In genomic region chr6:155351273-155352129, GRCh38 we compare ENCODE assay signal across 13 cellular contexts. TPM values are rescaled to one million over a fixed set of nuclear protein-coding genes. Genes with fewer than 3 reads are reported as not detected.
A peak's percentile ranks its signal among the peaks of the same experiment; 100 is the strongest.
DNase-seq lines count a peak whose midpoint lies in the region; ATAC-seq and TF ChIP-seq lines count a peak whose summit lies in the region.
"Had no signal": no experiment of that assay in that cellular context is flagged by ENCODE, and none has a peak within 500 bp of the region (broad histone marks: within the 10 kb centered on the region; RNA-seq: fewer than 3 reads in every experiment).

No MANE protein-coding gene starts in this region.

- DNase-seq in NCI-H2171 treated with DMSO at 0.1 percent for 48 hours (lab: John Stamatoyannopoulos, UW) (peak; percentile 1), NCI-H2171 (lab: John Stamatoyannopoulos, UW) (no peak), upper lobe of right lung (no peak), COLO829 (ENCODE audit: low spot score) (no peak), NCI-H1105 treated with DMSO at 0.1 percent for 48 hours (lab: John Stamatoyannopoulos, UW) (no peak)
- DNase-seq in stimulated activated CD4-positive, alpha-beta T cell treated with anti-CD3 and anti-CD28 coated beads, Interleukin-2, amount 100 ng/mL, for 48 hours, result no peak
- DNase-seq: 8988T, amniotic stem cell, DMS79 treated with DMSO at 0.1 percent for 48 hours, NCI-H774, T-helper 1 cell had no signal

- no peak overlapping the region for H3K4me3 ChIP-seq in upper lobe of right lung

- no peaks in the 10 kb centered on the region for H3K27me3 ChIP-seq in upper lobe of right lung

- H3K4me1 ChIP-seq in upper lobe of right lung, result no peaks in the 10 kb centered on the region

- no peaks in the 10 kb centered on the region for H3K36me3 ChIP-seq in upper lobe of right lung

- H3K27ac ChIP-seq in upper lobe of right lung, result no peak overlapping the region

- no peak for TF ChIP-seq CTCF in upper lobe of right lung (IDR thresholded peaks at IDR 0.05)

- H3K9me3 ChIP-seq in upper lobe of right lung, result peaks cover 5% of the 10 kb centered on the region

- peak; percentile 98 for ATAC-seq in GM21786 (IDR thresholded peaks at IDR 0.05; ENCODE audit: unreplicated experiment)
- ATAC-seq in HG03175 (IDR thresholded peaks at IDR 0.05; ENCODE audit: unreplicated experiment), result peak; percentile 97
- ATAC-seq in upper lobe of right lung, result no peak

- intact Hi-C loops in upper lobe of right lung (cut with DNase I), result no loop called here

RNA-seq across cellular contexts. Expression of gene TFB1M, which starts 37.2 kb away (rescaled TPM):
- 18.6 TPM for total RNA-seq in upper lobe of right lung
